18 cellular contexts compared by ENCODE assay signal in the genomic region with DNA sequence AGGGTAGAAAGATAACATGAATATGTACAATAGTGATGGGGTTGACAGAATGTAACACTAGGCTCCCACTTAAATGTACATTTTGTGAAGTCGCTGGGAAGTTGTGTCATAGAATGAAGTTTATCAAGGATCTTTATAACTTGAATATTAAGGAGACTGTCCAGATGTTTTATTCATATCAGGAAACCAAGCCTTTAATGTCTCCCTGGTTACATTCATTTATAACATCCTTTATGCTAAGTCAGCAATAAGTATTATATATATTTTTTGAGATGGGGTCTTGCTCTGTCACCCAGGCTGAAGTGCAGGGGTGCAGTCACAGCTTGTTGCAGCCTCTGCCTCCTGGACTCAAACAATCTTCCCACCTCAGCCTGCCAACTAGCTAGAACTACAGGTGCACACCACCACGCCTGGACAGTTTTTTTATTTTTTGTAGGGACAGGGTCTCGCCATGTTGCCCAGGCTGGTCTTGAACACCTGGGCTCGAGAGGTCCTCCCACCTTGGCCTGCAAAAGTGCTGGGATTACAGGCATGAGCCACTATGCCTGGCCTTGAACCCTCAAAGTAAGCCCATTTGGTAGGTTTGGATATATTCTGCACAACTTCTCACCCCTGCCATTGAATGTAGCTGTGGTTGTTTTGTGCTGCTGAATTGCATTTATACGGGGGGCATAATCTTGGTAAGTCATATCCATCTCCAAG. TPM values are rescaled to one million over a fixed set of nuclear protein-coding genes. Genes with fewer than 3 reads are reported as not detected.
A peak's percentile ranks its signal among the peaks of the same experiment; 100 is the strongest.
DNase-seq lines count a peak whose midpoint lies in the region; ATAC-seq, FAIRE-seq and TF ChIP-seq lines count a peak whose summit lies in the region.
"Had no signal": no experiment of that assay in that cellular context is flagged by ENCODE, and none has a peak within 500 bp of the region (broad histone marks: within the 10 kb centered on the region; RNA-seq: fewer than 3 reads in every experiment).

No MANE protein-coding gene starts in this region.

- BruUV-seq in HepG2 (replicated peaks; lab: Mats Ljungman, UMichigan) = no TSS peak
- no TSS peak for BruUV-seq in OCI-LY7 (replicated peaks; lab: Mats Ljungman, UMichigan)

- TF ChIP-seq CTCF in HepG2 (CRISPR knock-in tag; IDR thresholded peaks at IDR 0.05) (no peak), right lobe of liver (IDR thresholded peaks at IDR 0.05) (no peak), OCI-LY7 (conservative IDR thresholded peaks at IDR 0.05; ENCODE audit: low read length) (no peak), left lung (IDR thresholded peaks at IDR 0.05) (no peak)

- intact Hi-C loops in HepG2 (cut with micrococcal nuclease; ENCODE audit: unreplicated experiment) (no loop called here), right lobe of liver (cut with DNase I) (no loop called here), OCI-LY7 (cut with micrococcal nuclease; ENCODE audit: unreplicated experiment) (no loop called here), left lung (cut with DNase I) (no loop called here), posterior cingulate gyrus (cut with DNase I) (no loop called here)

- 99% methylated on average over 5 of the region's 5 CpGs for WGBS in HepG2 (ENCODE audit: low lambda C conversion rate)
- WGBS in right lobe of liver (ENCODE audit: insufficient coverage, low coverage, low lambda C conversion rate, missing lambda C conversion rate) = 80% methylated on average over 5 of the region's 5 CpGs

- TF ChIP-seq POLR2A in HepG2 (IDR thresholded peaks at IDR 0.05; ENCODE audit: insufficient read depth in 1 of 2, low read depth in 2 of 2, low read length in 2 of 2) = no peak
- TF ChIP-seq POLR2A in right lobe of liver (IDR thresholded peaks at IDR 0.05) = no peak

- no peaks in the 10 kb centered on the region for H3K9me2 ChIP-seq in OCI-LY7 (ENCODE audit: insufficient read depth, low read length)

- H3K4me3 ChIP-seq in HepG2 (replicated peaks in 1 of 3; ENCODE audit: insufficient read depth in 1 of 3, low read depth in 2 of 3, low read length in 3 of 3) = no peak overlapping the region
- H3K4me3 ChIP-seq in right lobe of liver = no peak overlapping the region
- no peak overlapping the region for H3K4me3 ChIP-seq in OCI-LY7 (ENCODE audit: low read depth, low read length, poor library complexity, severe bottlenecking)
- H3K4me3 ChIP-seq in left lung = no peak overlapping the region
- H3K4me3 ChIP-seq: GM12878 had no signal

- H3K36me3 ChIP-seq in HepG2 (replicated peaks in 1 of 2; ENCODE audit: control insufficient read depth in 1 of 2, insufficient read depth in 2 of 2, low read length in 2 of 2) (peaks cover 3 to 9% of the 10 kb centered on the region in 2 experiments; a peak in 3 of 5 replicates), right lobe of liver (no peaks in the 10 kb centered on the region), OCI-LY7 (ENCODE audit: insufficient read depth, low read length) (peaks cover 63% of the 10 kb centered on the region), left lung (peaks cover 0 to 7% of the 10 kb centered on the region in 2 donors)

- H3K79me2 ChIP-seq in HepG2 (ENCODE audit: insufficient read depth, low read length) = peaks cover 93% of the 10 kb centered on the region
- peaks cover 97% of the 10 kb centered on the region for H3K79me2 ChIP-seq in OCI-LY7 (ENCODE audit: insufficient read depth, low read depth, low read length)

- no peak for DNase-seq in HepG2 (ENCODE audit: low spot score)
- no peak for DNase-seq in right lobe of liver
- no peak for DNase-seq in OCI-LY7 (ENCODE audit: low spot score)
- DNase-seq in left lung = no peak
- DNase-seq in pons (ENCODE audit: low spot score) = no peak
- no peak for DNase-seq in NCI-H2196 (lab: John Stamatoyannopoulos, UW; ENCODE audit: unreplicated experiment)
- DNase-seq in posterior cingulate gyrus = no peak
- DNase-seq: activated CD8-positive, alpha-beta T cell treated with anti-CD3 and anti-CD28 coated beads for 36 hours; AML-193; anterior cingulate cortex; cerebellar nuclear complex; GDM1; NCI-H1092; NCI-H774; stimulated activated CD4-positive, alpha-beta T cell treated with anti-CD3 and anti-CD28 coated beads, Interleukin-2, amount 100 ng/mL, for 48 hours had no signal

- FAIRE-seq in HepG2 (lab: Jason Lieb, UNC) = no peak
- FAIRE-seq: GM12878, keratinocyte had no signal

- in situ Hi-C loops in HepG2 (cut with HindIII; ENCODE audit: extremely low pct_ligation_motif_present, low pct_unique_long_range_greater_than_20kb) = no loop called here

- no peak for TF ChIP-seq EP300 in HepG2 (IDR thresholded peaks at IDR 0.05; ENCODE audit: low read depth in 2 of 2, low read length in 2 of 2)
- no peak for TF ChIP-seq EP300 in HepG2 (CRISPR knock-in tag; IDR thresholded peaks at IDR 0.05; ENCODE audit: borderline replicate concordance)

- ATAC-seq in HepG2 (no peak), right lobe of liver (no peak), left lung (no peak), HG02885 (IDR thresholded peaks at IDR 0.05; ENCODE audit: poor library complexity, unreplicated experiment) (no peak)

- H3K4me1 ChIP-seq in HepG2 (ENCODE audit: insufficient read depth, low read length) = peaks cover 42% of the 10 kb centered on the region; the same call in 1 of the 2 replicates
- H3K4me1 ChIP-seq in right lobe of liver = peaks cover 0 to 15% (median 5%) of the 10 kb centered on the region in 4 donors
- H3K4me1 ChIP-seq in OCI-LY7 (ENCODE audit: insufficient read depth, low read length, poor library complexity, severe bottlenecking) = peaks cover 45% of the 10 kb centered on the region
- H3K4me1 ChIP-seq in left lung = peaks cover 36 to 95% of the 10 kb centered on the region in 2 donors

- H3K27ac ChIP-seq in HepG2 (ENCODE audit: extremely low read length, insufficient read depth, low read length) (no peak overlapping the region), right lobe of liver (no peak overlapping the region), OCI-LY7 (ENCODE audit: low read depth, low read length, poor library complexity, severe bottlenecking) (no peak overlapping the region), left lung (peak overlapping the region; percentile 1 to 13)

- H4K20me1 ChIP-seq in HepG2 (ENCODE audit: insufficient read depth, low read length) (peaks cover 75% of the 10 kb centered on the region), OCI-LY7 (ENCODE audit: insufficient read depth, low read length) (peaks cover 22% of the 10 kb centered on the region)

- H3K27me3 ChIP-seq in HepG2 (ENCODE audit: control insufficient read depth in 1 of 2, insufficient read depth in 2 of 2, low read length in 2 of 2) = no peaks in the 10 kb centered on the region
- no peaks in the 10 kb centered on the region for H3K27me3 ChIP-seq in right lobe of liver
- H3K27me3 ChIP-seq in left lung = no peaks in the 10 kb centered on the region

- H3K9ac ChIP-seq in HepG2 (ENCODE audit: insufficient read depth, low read depth, low read length) = no peak overlapping the region

- no peak for TF ChIP-seq RAD21 in HepG2 (CRISPR knock-in tag; IDR thresholded peaks at IDR 0.05)

- H3K4me2 ChIP-seq in HepG2 (ENCODE audit: low read depth, low read length) (no peak overlapping the region), OCI-LY7 (ENCODE audit: low read length) (peak overlapping the region; percentile 7; the same call in 1 of the 2 replicates)

- no peaks in the 10 kb centered on the region for H3K9me3 ChIP-seq in HepG2 (ENCODE audit: low read length)
- no peaks in the 10 kb centered on the region for H3K9me3 ChIP-seq in right lobe of liver
- peaks cover 16% of the 10 kb centered on the region; the same call in 1 of the 2 replicates for H3K9me3 ChIP-seq in OCI-LY7 (ENCODE audit: low read length)
- H3K9me3 ChIP-seq in left lung = no peaks in the 10 kb centered on the region

- POLR2A ChIA-PET in HepG2 (lab: Yijun Ruan, JAX) = interaction anchor here (1.2 to 4.4 kb wide), 2 partner anchors 10 to 15 kb away, joined by 3 to 17 read pairs; a partner anchor contains a TSS
- POLR2A ChIA-PET in OCI-LY7 (lab: Charles Lee) = interaction anchor here (1.3 to 1.9 kb wide), 3 partner anchors 9 to 12 kb away, joined by 3 to 10 read pairs (median 7); no protein-coding TSS in a partner anchor

- CTCF ChIA-PET in HepG2 (lab: Yijun Ruan, JAX; ENCODE audit: low intra/inter-chr PET ratio, low total read pairs) (no interaction called here), OCI-LY7 (lab: Charles Lee; ENCODE audit: unreplicated experiment) (interaction anchor here (0.8 kb wide), 1 partner anchor 9 kb away, joined by 3 read pairs; no protein-coding TSS in a partner anchor)

- H2AFZ ChIP-seq in HepG2 (ENCODE audit: low read length) = no peak overlapping the region
- H2AFZ ChIP-seq in OCI-LY7 (ENCODE audit: low read length) = no peak overlapping the region

TF ChIP-seq in HepG2, 621 proteins besides CTCF, POLR2A, EP300 and RAD21 (continues in another document):
- TF ChIP-seq RBM22 (optimal IDR thresholded peaks at IDR 0.05; ENCODE audit: low read length) = peak; percentile 42

RNA-seq across cellular contexts. Expression of a gene that starts 14.1 kb away (rescaled TPM):
- total RNA-seq in HepG2 (2016; rRNA removed; fragmentation: Illumina TruSeq; extraction: Trizol) (283 and 643 TPM in 2 replicates), right lobe of liver (100 to 1,000 TPM; 120 to 232 (median 142) TPM), OCI-LY7 (2022) (214 and 227 TPM in 2 replicates), left lung (100 to 1,000 TPM; 315 to 335 TPM)
- 19.6 and 21.0 TPM in 2 replicates for total RNA-seq in HepG2 (2016; cell fraction: cytosol; rRNA removed; fragmentation: Illumina TruSeq; extraction: Trizol; ENCODE audit: low read depth)
- 267 and 594 TPM in 2 replicates for total RNA-seq in HepG2 (2016; cell fraction: insoluble cytoplasmic fraction; rRNA removed; fragmentation: Illumina TruSeq; extraction: Trizol)
- total RNA-seq in HepG2 (2016; cell fraction: membrane; rRNA removed; fragmentation: Illumina TruSeq; extraction: Trizol) = 63.1 and 72.1 TPM in 2 replicates
- total RNA-seq in HepG2 (2016; cell fraction: nucleus; rRNA removed; fragmentation: Illumina TruSeq; extraction: Trizol) = 282 and 292 TPM in 2 replicates
- polyA plus RNA-seq in HepG2 (2011; rRNA removed) = 110 and 134 TPM in 2 replicates
- polyA plus RNA-seq in HepG2 (2011; cell fraction: cytosol; rRNA removed) = 125 and 195 TPM in 2 replicates
- polyA plus RNA-seq in HepG2 (2011; cell fraction: nucleus; rRNA removed) = 64.1 and 73.6 TPM in 2 replicates
- 126 and 165 TPM in 2 replicates for polyA plus RNA-seq in HepG2 (2012)
- polyA plus RNA-seq in HepG2 (2016; cell fraction: cytosol; fragmentation: Illumina TruSeq; extraction: Trizol; ENCODE audit: low read depth) = 9.6 and 11.7 TPM in 2 replicates
- polyA plus RNA-seq in HepG2 (2016; cell fraction: insoluble cytoplasmic fraction; fragmentation: Illumina TruSeq; extraction: Trizol; ENCODE audit: low read depth) = 350 and 354 TPM in 2 replicates
- 37.1 and 44.2 TPM in 2 replicates for polyA plus RNA-seq in HepG2 (2016; cell fraction: membrane; fragmentation: Illumina TruSeq; extraction: Trizol; ENCODE audit: low read depth)
- polyA plus RNA-seq in HepG2 (2016; cell fraction: nucleus; fragmentation: Illumina TruSeq; extraction: Trizol; ENCODE audit: insufficient read depth, low read depth) = 217 and 222 TPM in 2 replicates
- polyA minus RNA-seq in HepG2 (2011; rRNA and poly(A)+ RNA removed; ENCODE audit: low replicate concordance) = 363 and 456 TPM in 2 replicates
- polyA minus RNA-seq in HepG2 (2011; cell fraction: cytosol; rRNA and poly(A)+ RNA removed) = 307 and 353 TPM in 2 replicates
- polyA minus RNA-seq in HepG2 (2011; cell fraction: nucleus; rRNA and poly(A)+ RNA removed) = 208 and 274 TPM in 2 replicates
- 123 and 155 TPM in 2 replicates for total RNA-seq in OCI-LY7 (2014; rRNA removed; shearing (Covaris generic))

Comparison
In these comparisons a context has a peak if more than half of its experiments do, and no peak if none do; other contexts are left out.
1. H3K27ac ChIP-seq: peak in left lung (2 of 2); none in HepG2 (single experiment), right lobe of liver (0 of 3) and OCI-LY7 (single experiment).